14 cellular contexts compared by ENCODE assay signal in genomic region chr7:152678133-152678645, GRCh38. TPM values are rescaled to one million over a fixed set of nuclear protein-coding genes. Genes with fewer than 3 reads are reported as not detected.
A peak's percentile ranks its signal among the peaks of the same experiment; 100 is the strongest.
DNase-seq lines count a peak whose midpoint lies in the region; TF ChIP-seq lines count a peak whose summit lies in the region.
"Had no signal": no experiment of that assay in that cellular context is flagged by ENCODE, and none has a peak within 500 bp of the region (broad histone marks: within the 10 kb centered on the region; RNA-seq: fewer than 3 reads in every experiment).

No MANE protein-coding gene starts in this region.

- no peak overlapping the region for H3K4me2 ChIP-seq in fibroblast of lung (ENCODE audit: extremely low read depth, insufficient read depth, low read length)

- no peaks in the 10 kb centered on the region for H3K4me1 ChIP-seq in fibroblast of lung (ENCODE audit: control insufficient read depth, extremely low read depth, insufficient read depth, low read length)
- H3K4me1 ChIP-seq in neutrophil (ENCODE audit: control insufficient read depth in 1 of 2, insufficient read depth in 1 of 2, low read depth in 1 of 2, low read length in 1 of 2) = peaks cover 25 to 26% of the 10 kb centered on the region in 2 experiments
- H3K4me1 ChIP-seq: HAP-1 had no signal

- H3K79me2 ChIP-seq in fibroblast of lung (ENCODE audit: control insufficient read depth, insufficient read depth, low read length) = peaks cover 17% of the 10 kb centered on the region

- H3K27me3 ChIP-seq in fibroblast of lung (ENCODE audit: control insufficient read depth, insufficient read depth, low read length) = no peaks in the 10 kb centered on the region
- H3K27me3 ChIP-seq in neutrophil = no peaks in the 10 kb centered on the region

- no peak overlapping the region for H3K4me3 ChIP-seq in fibroblast of lung (replicated peaks in 1 of 4; ENCODE audit: control extremely low read depth in 1 of 4, insufficient read depth in 1 of 4, low read depth in 3 of 4, low read length in 4 of 4)
- H3K4me3 ChIP-seq in neutrophil (ENCODE audit: low read depth in 1 of 2, low read length in 1 of 2) = no peak overlapping the region
- H3K4me3 ChIP-seq: GM12878, HAP-1, SK-N-MC had no signal

- H3K9ac ChIP-seq in fibroblast of lung (ENCODE audit: insufficient read depth, low read length) = no peak overlapping the region

- H4K20me1 ChIP-seq in fibroblast of lung (ENCODE audit: control insufficient read depth, extremely low read depth, insufficient read depth, low read length) = no peaks in the 10 kb centered on the region

- DNase-seq in DMS53 (lab: John Stamatoyannopoulos, UW) = peak; percentile 36
- no peak for DNase-seq in DMS53 treated with DMSO at 0.1 percent for 48 hours (lab: John Stamatoyannopoulos, UW; ENCODE audit: unreplicated experiment)
- DNase-seq in NCI-H2171 (lab: John Stamatoyannopoulos, UW) = peak; percentile 11
- DNase-seq in fibroblast of lung (ENCODE audit: low read depth in 2 of 2) = no peak
- no peak for DNase-seq in Ammon's horn (ENCODE audit: low spot score)
- no peak for DNase-seq in DMS79 (lab: John Stamatoyannopoulos, UW)
- no peak for DNase-seq in central memory CD4-positive, alpha-beta T cell
- DNase-seq: Kasumi-1, MV-4-11, PC-3 had no signal

- no peak overlapping the region for H3K27ac ChIP-seq in fibroblast of lung (ENCODE audit: insufficient read depth, low read length)
- peak overlapping the region; percentile 48 for H3K27ac ChIP-seq in neutrophil
- H3K27ac ChIP-seq: SK-N-MC had no signal

- H3K36me3 ChIP-seq in fibroblast of lung (ENCODE audit: control insufficient read depth, insufficient read depth, low read length) (no peaks in the 10 kb centered on the region), neutrophil (no peaks in the 10 kb centered on the region)

- TF ChIP-seq CTCF in fibroblast of lung (conservative IDR thresholded peaks at IDR 0.05 in 1 of 2, IDR thresholded peaks at IDR 0.05 in 1 of 2; ENCODE audit: low read depth in 1 of 2, low read length in 2 of 2) = no peak
- no peak for TF ChIP-seq CTCF in neutrophil (IDR thresholded peaks at IDR 0.05)

- H3K9me3 ChIP-seq in fibroblast of lung (ENCODE audit: control insufficient read depth, insufficient read depth, low read depth, low read length) (no peaks in the 10 kb centered on the region), neutrophil (no peaks in the 10 kb centered on the region)
- H3K9me3 ChIP-seq: HAP-1 had no signal

- H2AFZ ChIP-seq in fibroblast of lung (ENCODE audit: low read length) = peak overlapping the region; percentile 30

RNA-seq across cellular contexts. Expression of gene XRCC2, which starts 2.2 kb away (rescaled TPM):
- under 0.01 and 0.66 TPM in 2 replicates for total RNA-seq in fibroblast of lung
- polyA plus RNA-seq in fibroblast of lung = 1.4 and 4.0 TPM in 2 replicates
- polyA plus RNA-seq in fibroblast of lung (2012) = 1.1 and 2.7 TPM in 2 replicates
- polyA minus RNA-seq in fibroblast of lung (ENCODE audit: low replicate concordance) = 0.94 and 2.4 TPM in 2 replicates

Comparison
In these comparisons a context has a peak if more than half of its experiments do, and no peak if none do; other contexts are left out.
1. DNase-seq: peak in DMS53 (single experiment) and NCI-H2171 (single experiment); none in DMS53 treated with DMSO at 0.1 percent for 48 hours (single experiment), fibroblast of lung (0 of 2), Ammon's horn (single experiment), DMS79 (single experiment) and central memory CD4-positive, alpha-beta T cell (single experiment).